8 cellular contexts compared by ENCODE assay signal in genomic region chr10:104416-104815, GRCh38. TPM values are rescaled to one million over a fixed set of nuclear protein-coding genes. Genes with fewer than 3 reads are reported as not detected.
"Had no signal": no experiment of that assay in that cellular context is flagged by ENCODE, and none has a peak within 500 bp of the region (broad histone marks: within the 10 kb centered on the region; RNA-seq: fewer than 3 reads in every experiment).

No MANE protein-coding gene starts in this region.

- H3K27ac Mint-ChIP-seq: IgD-negative memory B cell had no signal

- H3K27ac ChIP-seq: HL-60 had no signal

- H3K4me3 ChIP-seq: K562 had no signal

- FAIRE-seq: HTR-8/SVneo, K562 had no signal

- ATAC-seq: K562 had no signal

- H3K4me3 Mint-ChIP-seq: IgD-negative memory B cell had no signal

- H3K4me1 Mint-ChIP-seq: IgD-negative memory B cell had no signal

- DNase-seq: IMR-90, KBM-7 had no signal

- H3K36me3 Mint-ChIP-seq: IgD-negative memory B cell had no signal

RNA-seq across cellular contexts. Expression of gene TUBB8, which starts 55.3 kb away (rescaled TPM):
- total RNA-seq: HT-29, HT1080, IMR-90, K562 had no signal
